1 cellular context compared by ENCODE assay signal in the genomic region with DNA sequence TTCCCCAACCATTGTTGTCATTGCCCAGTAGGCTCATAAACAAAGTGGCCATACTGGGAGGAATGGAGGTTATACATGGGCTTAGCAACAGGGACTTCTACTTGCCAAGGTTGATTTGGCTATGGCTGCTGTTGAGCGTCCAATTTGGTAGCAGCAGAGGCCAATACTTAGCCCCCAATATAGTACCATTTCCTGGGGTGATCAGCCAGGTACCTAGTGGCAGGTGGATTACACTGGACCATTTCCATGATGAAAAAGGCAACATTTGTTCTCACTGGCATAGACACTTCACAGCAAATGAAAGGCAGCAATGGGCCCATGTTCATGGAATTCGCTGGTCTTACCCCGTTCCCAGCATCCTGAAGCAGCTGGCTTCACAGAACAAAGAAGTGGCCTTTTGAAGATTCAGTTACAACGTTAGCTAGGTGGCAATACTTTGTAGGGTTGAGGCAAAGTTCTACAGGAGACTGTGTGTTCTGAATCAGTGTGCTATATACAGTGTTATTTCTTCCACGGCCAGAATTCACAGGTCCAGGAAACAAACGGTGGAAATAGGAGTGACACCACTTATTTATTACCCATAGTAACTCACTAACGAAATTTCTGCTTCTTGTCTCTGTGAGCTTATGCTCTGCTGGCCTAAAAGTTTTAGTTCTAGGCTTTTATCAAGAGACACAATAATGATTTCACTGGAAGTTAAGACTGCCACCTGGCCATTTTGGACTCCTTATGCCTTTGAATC.
TF ChIP-seq lines count a peak whose summit lies in the region.

No MANE protein-coding gene starts in this region.

TF ChIP-seq in endothelial cell of umbilical vein, 7 proteins besides CTCF, POLR2A, EP300 and RAD21:
- TF ChIP-seq MYC (IDR thresholded peaks at IDR 0.05; ENCODE audit: low read depth, low read length) (no peak), GATA2 (IDR thresholded peaks at IDR 0.05; ENCODE audit: insufficient read depth, insufficient read length, low read depth, low read length) (no peak), JUN (IDR thresholded peaks at IDR 0.05; ENCODE audit: borderline replicate concordance, insufficient read depth, insufficient read length, low read depth) (no peak)
- TF ChIP-seq, protein P1, sequence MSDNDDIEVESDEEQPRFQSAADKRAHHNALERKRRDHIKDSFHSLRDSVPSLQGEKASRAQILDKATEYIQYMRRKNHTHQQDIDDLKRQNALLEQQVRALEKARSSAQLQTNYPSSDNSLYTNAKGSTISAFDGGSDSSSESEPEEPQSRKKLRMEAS (IDR thresholded peaks at IDR 0.05; ENCODE audit: insufficient read depth, insufficient read length): no peak
TF ChIP-seq in endothelial cell of umbilical vein: peak in this region for 0.
